Comparison of ENCODE assay signal across 8 cellular contexts in the genomic region with DNA sequence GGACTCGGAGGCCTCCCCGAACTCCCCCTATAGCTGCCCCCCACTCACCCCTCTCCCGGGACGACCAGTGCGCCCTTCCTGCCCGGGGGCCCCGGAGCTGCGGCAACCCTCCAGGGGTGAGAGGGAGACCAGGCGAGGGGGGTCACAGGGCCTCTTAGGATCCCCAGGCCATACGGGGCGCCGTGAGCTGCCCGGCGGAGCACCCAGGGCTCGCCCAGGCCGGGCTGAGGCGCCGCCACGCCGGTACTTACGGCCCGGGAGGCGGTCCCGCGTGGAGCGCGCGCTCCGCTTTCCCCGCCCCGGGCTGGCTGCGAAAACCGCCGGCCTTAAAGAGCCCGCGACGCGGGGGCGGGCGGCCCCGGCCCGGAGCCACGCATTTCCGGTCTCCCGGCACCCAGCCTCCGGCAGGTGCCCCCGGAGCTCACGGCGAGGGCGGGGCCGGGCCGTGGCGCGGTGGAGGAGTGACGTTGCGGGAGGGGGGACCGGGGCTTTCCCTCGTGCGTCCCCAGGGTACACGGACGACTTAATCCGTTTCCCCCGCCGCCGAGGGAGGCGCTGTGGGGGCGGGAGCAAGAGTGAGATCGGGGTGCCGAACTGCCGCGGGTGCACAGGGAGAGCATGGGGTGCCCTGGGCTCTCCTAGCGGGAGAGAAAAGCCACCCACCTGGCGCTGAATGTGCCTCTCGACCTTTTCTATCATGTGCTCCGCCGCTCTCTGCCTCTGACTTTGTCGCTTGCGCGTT. TPM values are rescaled to one million over a fixed set of nuclear protein-coding genes. Genes with fewer than 3 reads are reported as not detected.
DNase-seq lines count a peak whose midpoint lies in the region; ATAC-seq and TF ChIP-seq lines count a peak whose summit lies in the region.

A gene (minus strand): TSS at position 381 of the 742 bp plus-strand sequence. CDS start 1,019 bp downstream, outside the sequence.

- intact Hi-C loops in CD4-positive, alpha-beta T cell (cut with DNase I, micrococcal nuclease) = loop anchor here (1.0 to 10.0 kb wide), 12 partner anchors 86 to 1460 kb away; a partner anchor contains a TSS
- intact Hi-C loops in dorsolateral prefrontal cortex (cut with DNase I) (loop anchor here (1.0 to 10.0 kb wide), 7 partner anchors 86 to 640 kb away; a partner anchor contains a TSS), lower leg skin (cut with DNase I; ENCODE audit: low total_unique reads) (no loop called here)

- DNase-seq in CD4-positive, alpha-beta T cell = peak; percentile 89 to 97 (median 92)
- peak; percentile 97 for DNase-seq in NCI-H82 (lab: John Stamatoyannopoulos, UW)
- DNase-seq in activated CD4-positive, alpha-beta T cell treated with anti-CD3 and anti-CD28 coated beads, Interleukin-2, amount 50 U/mL, for 48 hours = peak; percentile 93
- DNase-seq in dorsolateral prefrontal cortex = peak; percentile 75 to 92 (median 86)
- peak; percentile 67 to 96 for DNase-seq in lower leg skin (ENCODE audit: low spot score in 2 of 2)
- DNase-seq in stimulated activated CD4-positive, alpha-beta T cell treated with anti-CD3 and anti-CD28 coated beads, TNF-alpha, amount 100 ng/mL, for 1 hour (ENCODE audit: low read depth in 3 of 3, low spot score in 1 of 3) = peak; percentile 85 to 93 (median 91)

- POLR2A ChIA-PET in CD4-positive, alpha-beta T cell (lab: Charles Lee) = interaction anchor here (0.5 to 5.1 kb wide), 28 partner anchors 10 to 1944 kb away, joined by 3 to 194 read pairs (median 5); a partner anchor contains a TSS

- H3K36me3 Mint-ChIP-seq in CD4-positive, alpha-beta T cell (ENCODE audit: low read depth) = peaks cover 38% of the 10 kb centered on the region

- peak within 1 kb of the TSS; percentile 97 for H3K27ac ChIP-seq in CD4-positive, alpha-beta T cell (ENCODE audit: low read depth, low read length)
- H3K27ac ChIP-seq in dorsolateral prefrontal cortex = peak within 1 kb of the TSS; percentile 49 to 99 (median 94)

- peak; percentile 77 for ATAC-seq in CD4-positive, alpha-beta T cell (ENCODE audit: poor library complexity)
- ATAC-seq in GM19397 (IDR thresholded peaks at IDR 0.05; ENCODE audit: unreplicated experiment) (peak; percentile 64), HG03565 (IDR thresholded peaks at IDR 0.05; ENCODE audit: unreplicated experiment) (peak; percentile 53)

- H3K27me3 Mint-ChIP-seq in CD4-positive, alpha-beta T cell = no peaks in the 10 kb centered on the region

- no peaks in the 10 kb centered on the region for H3K9me3 Mint-ChIP-seq in CD4-positive, alpha-beta T cell

- peak within 1 kb of the TSS; percentile 68 to 99 (median 92) for H3K4me3 ChIP-seq in dorsolateral prefrontal cortex
- H3K4me3 ChIP-seq in lower leg skin (ENCODE audit: low read depth, poor library complexity, severe bottlenecking) = peak within 1 kb of the TSS; percentile 87

- H3K27ac Mint-ChIP-seq in CD4-positive, alpha-beta T cell = peak within 1 kb of the TSS; percentile 96

- 0 to 1% methylated on average over 27 to 43 of the region's 79 CpGs for WGBS in lower leg skin, 2 donors

- H3K27me3 ChIP-seq in CD4-positive, alpha-beta T cell (ENCODE audit: control insufficient read depth, insufficient read depth, low read length) = no peaks in the 10 kb centered on the region
- no peaks in the 10 kb centered on the region for H3K27me3 ChIP-seq in dorsolateral prefrontal cortex

- CTCF ChIA-PET in CD4-positive, alpha-beta T cell (lab: Charles Lee) = interaction anchor here (0.6 to 3.0 kb wide), 28 partner anchors 9 to 1463 kb away, joined by 3 to 29 read pairs (median 3); a partner anchor contains a TSS

- no peak for TF ChIP-seq POLR2A in lower leg skin (IDR thresholded peaks at IDR 0.05)

- TF ChIP-seq CTCF in CD4-positive, alpha-beta T cell (IDR thresholded peaks at IDR 0.05) = peak; percentile 68
- TF ChIP-seq CTCF in dorsolateral prefrontal cortex (IDR thresholded peaks at IDR 0.05 in 54 of 56, conservative IDR thresholded peaks at IDR 0.05 in 2 of 56; ENCODE audit: low read depth in 1 of 56, partially characterized antibody in 56 of 56) (peak in 50 of 56 donors; percentile 14 to 73 (median 45)), lower leg skin (IDR thresholded peaks at IDR 0.05) (no peak)

- no peaks in the 10 kb centered on the region for H3K9me3 ChIP-seq in CD4-positive, alpha-beta T cell (ENCODE audit: control insufficient read depth, low read length)

- peak within 1 kb of the TSS; percentile 98 for H3K4me3 Mint-ChIP-seq in CD4-positive, alpha-beta T cell

- peaks cover 51% of the 10 kb centered on the region for H3K4me1 Mint-ChIP-seq in CD4-positive, alpha-beta T cell (ENCODE audit: low read depth)

RNA-seq across cellular contexts. Expression of the gene that starts here (rescaled TPM):
- total RNA-seq in CD4-positive, alpha-beta T cell = 10 to 100 TPM; 10.8 to 11.9 TPM
- total RNA-seq in dorsolateral prefrontal cortex (10 to 100 TPM; 11.8 to 34.3 (median 18.4) TPM), lower leg skin (10 to 100 TPM in 2 of 4 donors, 1 to 10 TPM in 2; 4.5 to 18.4 (median 10.2) TPM)

Comparison
In these comparisons a context has a peak if more than half of its experiments do, and no peak if none do; other contexts are left out.
1. Peak in every context shown above with its lines: DNase-seq, ATAC-seq, H3K4me3 ChIP-seq and H3K27ac ChIP-seq.
2. CTCF ChIP-seq: peak in CD4-positive, alpha-beta T cell (single experiment) and dorsolateral prefrontal cortex (50 of 56); none in lower leg skin (0 of 3).